In the genomic region with DNA sequence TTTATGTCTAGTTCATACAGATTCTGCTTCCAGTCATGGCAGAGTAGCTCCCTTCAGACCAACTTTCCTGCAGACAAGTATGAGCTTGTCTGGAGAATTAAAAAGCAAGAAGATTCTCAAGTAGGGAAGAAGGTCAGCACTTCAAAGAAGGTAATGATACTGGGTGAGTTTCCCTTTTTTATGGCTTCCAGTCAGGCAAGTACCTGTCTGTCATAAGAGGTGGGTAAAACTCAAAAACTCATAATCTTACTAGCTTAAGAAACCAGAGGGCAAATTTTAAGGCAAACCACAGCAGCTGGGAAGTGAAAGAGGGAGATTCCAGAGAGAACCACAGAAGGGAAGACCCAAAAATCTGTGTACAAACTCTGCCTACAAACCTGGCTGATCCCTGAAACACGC, we compare ENCODE assay signal across 2 cellular contexts.
A peak's percentile ranks its signal among the peaks of the same experiment; 100 is the strongest.
TF ChIP-seq lines count a peak whose summit lies in the region.

No MANE protein-coding gene starts in this region.

TF ChIP-seq in HepG2, 621 proteins besides CTCF, POLR2A, EP300 and RAD21:
- TF ChIP-seq MTERF4 (CRISPR knock-in tag; IDR thresholded peaks at IDR 0.05) (no peak), GATAD2A (CRISPR knock-in tag; IDR thresholded peaks at IDR 0.05) (no peak), ZFP36L2 (CRISPR knock-in tag; IDR thresholded peaks at IDR 0.05) (no peak), RBM22 (optimal IDR thresholded peaks at IDR 0.05; ENCODE audit: low read length) (peak; percentile 25)
- TF ChIP-seq, protein P1, sequence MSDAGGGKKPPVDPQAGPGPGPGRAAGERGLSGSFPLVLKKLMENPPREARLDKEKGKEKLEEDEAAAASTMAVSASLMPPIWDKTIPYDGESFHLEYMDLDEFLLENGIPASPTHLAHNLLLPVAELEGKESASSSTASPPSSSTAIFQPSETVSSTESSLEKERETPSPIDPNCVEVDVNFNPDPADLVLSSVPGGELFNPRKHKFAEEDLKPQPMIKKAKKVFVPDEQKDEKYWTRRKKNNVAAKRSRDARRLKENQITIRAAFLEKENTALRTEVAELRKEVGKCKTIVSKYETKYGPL (CRISPR knock-in tag; IDR thresholded peaks at IDR 0.05), result no peak

TF ChIP-seq in SK-N-SH, 30 proteins besides CTCF, POLR2A, EP300 and RAD21:
- no peak for TF ChIP-seq SMC3 (IDR thresholded peaks at IDR 0.05; ENCODE audit: low read depth, low read length)
- TF ChIP-seq NRF1 (IDR thresholded peaks at IDR 0.05; ENCODE audit: low read depth, low read length), result no peak
- TF ChIP-seq POLR2AphosphoS5 (IDR thresholded peaks at IDR 0.05; ENCODE audit: low read depth, low read length), result no peak
- TF ChIP-seq USF2 (IDR thresholded peaks at IDR 0.05; ENCODE audit: borderline replicate concordance, low read depth, low read length), result no peak
- no peak for TF ChIP-seq ELF1 (IDR thresholded peaks at IDR 0.05)
- no peak for TF ChIP-seq YY1 (IDR thresholded peaks at IDR 0.05; ENCODE audit: low read depth)
- TF ChIP-seq, protein P2, sequence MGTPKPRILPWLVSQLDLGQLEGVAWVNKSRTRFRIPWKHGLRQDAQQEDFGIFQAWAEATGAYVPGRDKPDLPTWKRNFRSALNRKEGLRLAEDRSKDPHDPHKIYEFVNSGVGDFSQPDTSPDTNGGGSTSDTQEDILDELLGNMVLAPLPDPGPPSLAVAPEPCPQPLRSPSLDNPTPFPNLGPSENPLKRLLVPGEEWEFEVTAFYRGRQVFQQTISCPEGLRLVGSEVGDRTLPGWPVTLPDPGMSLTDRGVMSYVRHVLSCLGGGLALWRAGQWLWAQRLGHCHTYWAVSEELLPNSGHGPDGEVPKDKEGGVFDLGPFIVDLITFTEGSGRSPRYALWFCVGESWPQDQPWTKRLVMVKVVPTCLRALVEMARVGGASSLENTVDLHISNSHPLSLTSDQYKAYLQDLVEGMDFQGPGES (IDR thresholded peaks at IDR 0.05; ENCODE audit: low read depth, low read length), result no peak
- TF ChIP-seq TAF1 (IDR thresholded peaks at IDR 0.05; ENCODE audit: borderline replicate concordance, low read depth, low read length), result no peak
- no peak for TF ChIP-seq PBX3 (IDR thresholded peaks at IDR 0.05)
TF ChIP-seq in SK-N-SH: peak in this region for 0.
